8 cellular contexts compared by ENCODE assay signal in the genomic region with DNA sequence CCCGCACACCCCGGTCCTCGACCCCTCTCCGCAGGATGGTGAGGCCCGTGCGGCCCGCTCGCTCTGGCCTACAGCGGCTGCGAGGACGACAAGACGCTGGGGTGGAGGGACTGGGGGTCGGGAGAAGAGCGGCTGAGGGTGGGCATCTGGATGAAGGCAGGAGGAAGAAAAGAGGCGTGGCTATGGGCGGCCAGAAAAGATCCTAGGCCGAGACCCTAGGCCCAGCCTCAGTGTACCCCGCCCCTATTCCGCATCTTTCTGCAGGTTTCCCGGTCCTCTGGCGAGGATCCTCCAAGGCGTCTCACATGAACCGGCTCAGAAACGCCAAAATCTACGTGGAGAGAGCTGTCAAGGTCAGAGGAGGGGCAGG.
A peak's percentile ranks its signal among the peaks of the same experiment; 100 is the strongest.
DNase-seq lines count a peak whose midpoint lies in the region; ATAC-seq and TF ChIP-seq lines count a peak whose summit lies in the region.

No MANE protein-coding gene starts in this region.

- H3K9ac ChIP-seq in NT2/D1 (ENCODE audit: insufficient read length, low read depth): peak overlapping the region; percentile 84

- peaks cover 17% of the 10 kb centered on the region for H3K27me3 ChIP-seq in NT2/D1 (ENCODE audit: insufficient read depth, insufficient read length)

- peaks cover 31% of the 10 kb centered on the region for H3K36me3 ChIP-seq in NT2/D1 (ENCODE audit: insufficient read depth, insufficient read length, low read length)

- TF ChIP-seq CTCF in nephron (IDR thresholded peaks at IDR 0.05; ENCODE audit: unreplicated experiment in 3 of 3): no peak

- peaks cover 6% of the 10 kb centered on the region for H3K4me1 ChIP-seq in NT2/D1 (ENCODE audit: insufficient read depth, insufficient read length)

- H3K27ac Mint-ChIP-seq in effector memory CD8-positive, alpha-beta T cell: peak overlapping the region; percentile 33 to 99
- peak overlapping the region; percentile 77 to 82 (median 80) for H3K27ac Mint-ChIP-seq in nephron

- no peaks in the 10 kb centered on the region for H3K9me3 Mint-ChIP-seq in effector memory CD8-positive, alpha-beta T cell
- H3K9me3 Mint-ChIP-seq in nephron: no peaks in the 10 kb centered on the region

- DNase-seq in AG20443 (ENCODE audit: low spot score): peak; percentile 32
- no peak for DNase-seq in NT2/D1 (ENCODE audit: low read depth, low spot score)
- no peak for DNase-seq in effector memory CD8-positive, alpha-beta T cell
- no peak for DNase-seq in stimulated activated naive CD4-positive, alpha-beta T cell treated with Interleukin-2 at 50 U/mL for 16 hours (lab: John Stamatoyannopoulos, UW)
- DNase-seq in DMS 273 (lab: John Stamatoyannopoulos, UW; ENCODE audit: unreplicated experiment): no peak
- no peak for DNase-seq in HuH-7 (ENCODE audit: low spot score)
- no peak for DNase-seq in pons (ENCODE audit: low spot score)

- no peaks in the 10 kb centered on the region for H3K27me3 Mint-ChIP-seq in effector memory CD8-positive, alpha-beta T cell
- H3K27me3 Mint-ChIP-seq in nephron (ENCODE audit: low read depth): no peaks in the 10 kb centered on the region

- H3K9me3 ChIP-seq in NT2/D1 (ENCODE audit: insufficient read depth, low read length): no peaks in the 10 kb centered on the region

- H3K36me3 Mint-ChIP-seq in effector memory CD8-positive, alpha-beta T cell (ENCODE audit: insufficient read depth): peaks cover 35% of the 10 kb centered on the region
- peaks cover 6% of the 10 kb centered on the region for H3K36me3 Mint-ChIP-seq in nephron (ENCODE audit: low read depth)

- peak overlapping the region; percentile 55 for H3K4me3 ChIP-seq in NT2/D1 (ENCODE audit: insufficient read length, low read depth)

- ATAC-seq in effector memory CD8-positive, alpha-beta T cell (replicated peaks): no peak

- H3K4me1 Mint-ChIP-seq in effector memory CD8-positive, alpha-beta T cell (ENCODE audit: low read depth in 2 of 2): peaks cover 44% of the 10 kb centered on the region in 2 donors
- H3K4me1 Mint-ChIP-seq in nephron: peaks cover 21% of the 10 kb centered on the region

- H3K4me3 Mint-ChIP-seq in effector memory CD8-positive, alpha-beta T cell: peak overlapping the region; percentile 90 to 94
- peak overlapping the region; percentile 80 to 85 (median 80) for H3K4me3 Mint-ChIP-seq in nephron
